ENCODE assay signal across 22 cellular contexts in the genomic region with DNA sequence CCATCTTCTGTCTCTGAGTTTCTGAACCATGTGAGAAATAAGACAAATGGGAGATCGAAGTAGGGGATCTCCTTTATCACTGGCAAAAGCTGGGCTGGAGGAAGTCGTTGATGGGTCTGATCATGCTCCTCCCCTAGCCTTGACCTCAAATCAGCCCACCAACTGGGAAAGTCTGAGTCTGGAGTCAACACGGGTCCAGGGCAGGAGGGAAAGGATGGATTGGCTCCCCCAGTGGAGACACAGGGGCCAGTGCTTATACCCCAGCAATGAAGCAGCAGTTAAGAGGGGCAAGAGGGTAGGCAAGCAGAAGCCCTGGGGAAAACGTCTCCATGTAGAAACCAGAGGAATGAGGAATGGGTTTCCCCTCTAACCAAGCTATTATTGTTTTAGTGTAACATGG.
"Had no signal": no experiment of that assay in that cellular context is flagged by ENCODE, and none has a peak within 500 bp of the region (broad histone marks: within the 10 kb centered on the region; RNA-seq: fewer than 3 reads in every experiment).

No MANE protein-coding gene starts in this region.

- H3K4me1 ChIP-seq: ascending aorta, breast epithelium, gastrocnemius medialis, thyroid gland had no signal

- H3K36me3 Mint-ChIP-seq: activated naive CD4-positive, alpha-beta T cell treated with anti-CD3 and anti-CD28 coated beads, Interleukin-2, amount 50 U/mL, for 24 hours; mesothelial cell of epicardium; natural killer cell treated with Interleukin-12 subunit alpha and Interleukin-12 subunit beta and Interleukin-15 and Interleukin-18, amount 100 ng/mL, for 72 hours had no signal

- H3K9me3 Mint-ChIP-seq: activated naive CD4-positive, alpha-beta T cell treated with anti-CD3 and anti-CD28 coated beads, Interleukin-2, amount 50 U/mL, for 24 hours; activated T-cell treated with anti-CD3 and anti-CD28 coated beads, Interleukin-2, amount 50 U/mL, for 72 hours; mesothelial cell of epicardium; natural killer cell treated with Interleukin-12 subunit alpha and Interleukin-12 subunit beta and Interleukin-15 and Interleukin-18, amount 100 ng/mL, for 72 hours had no signal

- H3K27ac Mint-ChIP-seq: activated naive CD4-positive, alpha-beta T cell treated with anti-CD3 and anti-CD28 coated beads, Interleukin-2, amount 50 U/mL, for 24 hours; activated T-cell treated with anti-CD3 and anti-CD28 coated beads, Interleukin-2, amount 50 U/mL, for 72 hours; mesothelial cell of epicardium; natural killer cell treated with Interleukin-12 subunit alpha and Interleukin-12 subunit beta and Interleukin-15 and Interleukin-18, amount 100 ng/mL, for 72 hours had no signal

- H3K27ac ChIP-seq: ascending aorta, breast epithelium, coronary artery, gastrocnemius medialis, lower lobe of right lung, thyroid gland had no signal

- H3K36me3 ChIP-seq: ascending aorta, breast epithelium, gastrocnemius medialis, lower lobe of right lung, thyroid gland had no signal

- DNase-seq: activated CD4-positive, alpha-beta T cell treated with anti-CD3 and anti-CD28 coated beads for 1 hour; activated CD4-positive, alpha-beta T cell treated with anti-CD3 and anti-CD28 coated beads, Interleukin-2, amount 50 U/mL, for 4 hours; activated effector memory CD4-positive, alpha-beta T cell treated with anti-CD3 and anti-CD28 coated beads, Interleukin-2, amount 50 U/mL, for 16 hours; activated T-cell treated with anti-CD3 and anti-CD28 coated beads, Interleukin-2, amount 50 U/mL, for 72 hours; gastrocnemius medialis; head of caudate nucleus; islet precursor cell; left colon; lower lobe of right lung; nucleus accumbens; retina; stimulated activated naive CD4-positive, alpha-beta T cell; T-helper 1 cell; T-helper 9 cell; thyroid gland had no signal

- H3K4me3 Mint-ChIP-seq: activated naive CD4-positive, alpha-beta T cell treated with anti-CD3 and anti-CD28 coated beads, Interleukin-2, amount 50 U/mL, for 24 hours; activated T-cell treated with anti-CD3 and anti-CD28 coated beads, Interleukin-2, amount 50 U/mL, for 72 hours; mesothelial cell of epicardium; natural killer cell treated with Interleukin-12 subunit alpha and Interleukin-12 subunit beta and Interleukin-15 and Interleukin-18, amount 100 ng/mL, for 72 hours had no signal

- ATAC-seq: activated T-cell treated with anti-CD3 and anti-CD28 coated beads, Interleukin-2, amount 50 U/mL, for 72 hours; esophagus mucosa; gastrocnemius medialis; left colon; natural killer cell treated with Interleukin-12 subunit alpha and Interleukin-12 subunit beta and Interleukin-15 and Interleukin-18, amount 100 ng/mL, for 72 hours had no signal

- H3K27me3 ChIP-seq: ascending aorta, breast epithelium, gastrocnemius medialis, thyroid gland had no signal

- H3K4me1 Mint-ChIP-seq: activated naive CD4-positive, alpha-beta T cell treated with anti-CD3 and anti-CD28 coated beads, Interleukin-2, amount 50 U/mL, for 24 hours; mesothelial cell of epicardium had no signal

- H3K4me3 ChIP-seq: ascending aorta, breast epithelium, coronary artery, gastrocnemius medialis, lower lobe of right lung, thyroid gland had no signal

- H3K9me3 ChIP-seq: ascending aorta, breast epithelium, gastrocnemius medialis, lower lobe of right lung, thyroid gland had no signal
